17 cellular contexts compared by ENCODE assay signal in genomic region chr7:137965942-137966624, GRCh38. TPM values are rescaled to one million over a fixed set of nuclear protein-coding genes. Genes with fewer than 3 reads are reported as not detected.
DNase-seq lines count a peak whose midpoint lies in the region; ATAC-seq and TF ChIP-seq lines count a peak whose summit lies in the region.
"Had no signal": no experiment of that assay in that cellular context is flagged by ENCODE, and none has a peak within 500 bp of the region (broad histone marks: within the 10 kb centered on the region; RNA-seq: fewer than 3 reads in every experiment).

No MANE protein-coding gene starts in this region.

- H3K36me3 ChIP-seq in DND-41 (ENCODE audit: insufficient read depth, low read length) (no peaks in the 10 kb centered on the region), PC-3 (ENCODE audit: low read depth, low read length) (no peaks in the 10 kb centered on the region), endodermal cell (ENCODE audit: control insufficient read depth, insufficient read depth, low read length) (peaks cover 6% of the 10 kb centered on the region), transverse colon (no peaks in the 10 kb centered on the region)
- H3K36me3 ChIP-seq: pancreas had no signal

- CTCF ChIA-PET in PC-3 (lab: Charles Lee) = interaction anchor here (0.5 kb wide), 1 partner anchor 1151 kb away, joined by 14 read pairs; no protein-coding TSS in a partner anchor

- no peak overlapping the region for H3K4me3 Mint-ChIP-seq in endodermal cell

- H3K9ac ChIP-seq in DND-41 (ENCODE audit: low read depth, low read length) (no peak overlapping the region), PC-3 (ENCODE audit: low read length) (no peak overlapping the region), endodermal cell (ENCODE audit: extremely low read depth, low read length, poor library complexity, severe bottlenecking) (peak overlapping the region; percentile 22)

- H3K9me3 ChIP-seq in DND-41 (ENCODE audit: insufficient read depth, low read length, severe bottlenecking) = no peaks in the 10 kb centered on the region
- no peaks in the 10 kb centered on the region for H3K9me3 ChIP-seq in PC-3 (ENCODE audit: low read length)
- no peaks in the 10 kb centered on the region for H3K9me3 ChIP-seq in endodermal cell (ENCODE audit: control insufficient read depth, low read length)
- no peaks in the 10 kb centered on the region for H3K9me3 ChIP-seq in transverse colon
- H3K9me3 ChIP-seq: pancreas, stomach had no signal

- POLR2A ChIA-PET in PC-3 (lab: Charles Lee; ENCODE audit: unreplicated experiment) = no interaction called here

- peaks cover 5% of the 10 kb centered on the region for H3K9me3 Mint-ChIP-seq in endodermal cell

- no peaks in the 10 kb centered on the region for H3F3A ChIP-seq in PC-3 (ENCODE audit: low read length, unreplicated experiment)

- H3K4me3 ChIP-seq in DND-41 (ENCODE audit: low read depth in 1 of 2, low read length in 2 of 2) (no peak overlapping the region), PC-3 (ENCODE audit: low read length) (no peak overlapping the region), endodermal cell (ENCODE audit: low read length) (peak overlapping the region; percentile 4), retinal pigment epithelial cell (ENCODE audit: low read length) (no peak overlapping the region), transverse colon (no peak overlapping the region)
- H3K4me3 ChIP-seq: pancreas, stomach had no signal

- H3K4me2 ChIP-seq in DND-41 (ENCODE audit: insufficient read depth, low read length) (no peak overlapping the region), PC-3 (ENCODE audit: low read length) (no peak overlapping the region)

- ATAC-seq in DND-41 (ENCODE audit: insufficient read depth, low read depth) (0 out of 3 replicates have a peak, but pooled peaks have one; percentile 44), PC-3 (no peak)
- ATAC-seq: pancreas had no signal

- no peak for TF ChIP-seq CTCF in DND-41 (IDR thresholded peaks at IDR 0.05; ENCODE audit: borderline replicate concordance, extremely low read depth, low read length, poor library complexity, severe bottlenecking)
- 0 out of 2 replicates have a peak, but pooled peaks have one; percentile 25 for TF ChIP-seq CTCF in PC-3 (conservative IDR thresholded peaks at IDR 0.05; ENCODE audit: low read depth, low read length)
- TF ChIP-seq CTCF in endodermal cell (conservative IDR thresholded peaks at IDR 0.05) = peak; percentile 42
- TF ChIP-seq CTCF in retinal pigment epithelial cell (conservative IDR thresholded peaks at IDR 0.05; ENCODE audit: low read depth, low read length) = peak; percentile 38
- no peak for TF ChIP-seq CTCF in transverse colon (IDR thresholded peaks at IDR 0.05)

- BruUV-seq in PC-3 (replicated peaks; lab: Mats Ljungman, UMichigan) = no TSS peak

- peak overlapping the region; percentile 97 for H3K27ac Mint-ChIP-seq in endodermal cell

- no peaks in the 10 kb centered on the region for H3K79me2 ChIP-seq in DND-41 (ENCODE audit: insufficient read depth, low read length)
- H3K79me2 ChIP-seq in PC-3 (ENCODE audit: low read length) = peaks cover 18% of the 10 kb centered on the region

- H3K4me1 ChIP-seq in DND-41 (ENCODE audit: insufficient read depth, low read length) (no peaks in the 10 kb centered on the region; the same call in 1 of the 2 replicates), PC-3 (ENCODE audit: insufficient read depth, low read length) (peaks cover 34% of the 10 kb centered on the region), endodermal cell (ENCODE audit: control insufficient read depth, insufficient read depth, low read length) (peaks cover 16% of the 10 kb centered on the region), transverse colon (peaks cover 9 to 44% (median 23%) of the 10 kb centered on the region in 4 donors)

- H2AFZ ChIP-seq in DND-41 (ENCODE audit: low read depth, low read length) (no peak overlapping the region), PC-3 (ENCODE audit: low read length) (no peak overlapping the region)

- H3K27ac ChIP-seq in DND-41 (ENCODE audit: low read length) (no peak overlapping the region), PC-3 (ENCODE audit: low read length) (no peak overlapping the region), endodermal cell (ENCODE audit: low read depth, low read length) (no peak overlapping the region), transverse colon (peak overlapping the region in 2 of 4 donors; percentile 7 to 41)
- H3K27ac ChIP-seq: pancreas had no signal

- peaks cover 49% of the 10 kb centered on the region for H3K4me1 Mint-ChIP-seq in endodermal cell

- no peaks in the 10 kb centered on the region; the same call in 1 of the 2 replicates for H4K20me1 ChIP-seq in DND-41 (ENCODE audit: insufficient read depth, low read length)
- no peaks in the 10 kb centered on the region for H4K20me1 ChIP-seq in PC-3 (ENCODE audit: low read length)

- no peak for TF ChIP-seq EP300 in transverse colon (IDR thresholded peaks at IDR 0.05; ENCODE audit: low read depth)

- intact Hi-C loops in PC-3 (cut with micrococcal nuclease) = no loop called here
- intact Hi-C loops in transverse colon (cut with DNase I; ENCODE audit: low total_unique reads) = no loop called here

- no peak for TF ChIP-seq POLR2A in transverse colon (IDR thresholded peaks at IDR 0.05)

- in situ Hi-C loops in transverse colon (cut with MboI; ENCODE audit: low pct_ligation_motif_present in 1 of 4, low pct_unique_long_range_greater_than_20kb in 1 of 4, low sequenced_read_pairs in 3 of 4) = no loop called here

- H3K36me3 Mint-ChIP-seq in endodermal cell (ENCODE audit: low read depth) = peaks cover 13% of the 10 kb centered on the region

- H3K27me3 ChIP-seq in DND-41 (ENCODE audit: insufficient read depth, low read length, poor library complexity) (no peaks in the 10 kb centered on the region), PC-3 (ENCODE audit: low read length) (no peaks in the 10 kb centered on the region), endodermal cell (ENCODE audit: control insufficient read depth, insufficient read depth, low read length, poor library complexity, severe bottlenecking) (no peaks in the 10 kb centered on the region), transverse colon (no peaks in the 10 kb centered on the region)
- H3K27me3 ChIP-seq: pancreas, stomach had no signal

- H3K27me3 Mint-ChIP-seq in endodermal cell (ENCODE audit: insufficient read depth) = no peaks in the 10 kb centered on the region

- WGBS in endodermal cell (ENCODE audit: insufficient coverage in 1 of 2, insufficient read length in 1 of 2), 2 experiments = 87 to 100% methylated on average over 2 of the region's 2 CpGs
- WGBS in transverse colon (ENCODE audit: low coverage in 1 of 2), 2 donors = 63 to 68% methylated on average over 1 to 2 of the region's 2 CpGs

- no peak for DNase-seq in DND-41
- no peak for DNase-seq in PC-3
- DNase-seq in endodermal cell = no peak
- no peak for DNase-seq in retinal pigment epithelial cell (ENCODE audit: low read depth)
- DNase-seq in SHP77 treated with DMSO at 0.1 percent for 48 hours (lab: John Stamatoyannopoulos, UW) = no peak
- DNase-seq in transverse colon = no peak
- DNase-seq in stimulated activated CD4-positive, alpha-beta T cell treated with anti-CD3 and anti-CD28 coated beads, Interleukin-4, amount 100 ng/mL, for 24 hours = no peak
- DNase-seq: activated CD4-positive, alpha-beta T cell treated with anti-CD3 and anti-CD28 coated beads for 1 hour; activated CD8-positive, alpha-beta memory T cell treated with anti-CD3 and anti-CD28 coated beads, Interleukin-2, amount 50 U/mL, for 4 hours; activated naive CD4-positive, alpha-beta T cell; glutamatergic neuron; KG1; midbrain; NCI-H446; pancreas; stimulated activated CD4-positive, alpha-beta T cell treated with anti-CD3 and anti-CD28 coated beads, Interleukin-12 subunit alpha, Interleukin-12 subunit beta, amount 100 ng/mL, for 4 hours; stomach had no signal

- 0 out of 2 replicates have a peak, but pooled peaks cover 2% of the 10 kb centered on the region for H3K9me2 ChIP-seq in PC-3 (replicated peaks; ENCODE audit: low read length)

RNA-seq across cellular contexts. Expression of gene CREB3L2, which starts 35.8 kb away (rescaled TPM):
- 9.3 and 18.1 TPM in 2 replicates for total RNA-seq in PC-3 (2014; rRNA removed)
- 10 to 100 TPM; 48.2 to 80.2 TPM for total RNA-seq in endodermal cell
- 28.1 TPM for polyA plus RNA-seq in endodermal cell (2013, experiment 1 of 2)
- 28.2 TPM for polyA plus RNA-seq in endodermal cell (2013, experiment 2 of 2)
- total RNA-seq in transverse colon = 10 to 100 TPM; 16.4 to 37.0 (median 19.9) TPM

Comparison
In these comparisons a context has a peak if more than half of its experiments do, and no peak if none do; other contexts are left out.
1. CTCF ChIP-seq: peak in PC-3 (single experiment), endodermal cell (single experiment) and retinal pigment epithelial cell (single experiment); none in DND-41 (single experiment) and transverse colon (0 of 5).